Comparison of ENCODE assay signal across 8 cellular contexts in the genomic region with DNA sequence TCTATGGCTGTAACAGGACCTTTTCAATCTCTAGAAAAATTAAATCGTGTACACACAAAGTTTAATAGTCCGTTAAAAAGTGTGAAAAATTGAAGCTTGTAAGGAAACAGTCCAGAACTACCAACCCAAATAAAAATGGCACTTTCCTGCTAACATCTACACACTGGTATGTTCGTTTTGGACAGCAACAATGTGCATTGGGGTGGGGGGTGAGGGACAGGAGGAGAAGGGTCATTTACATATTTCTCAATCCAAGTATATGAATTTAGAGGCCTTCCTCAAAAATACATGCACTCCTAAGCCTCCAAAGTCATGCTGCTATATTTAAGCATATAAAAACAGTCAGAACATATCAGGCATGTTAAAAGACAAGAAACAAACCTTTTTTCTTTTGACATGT. TPM values are rescaled to one million over a fixed set of nuclear protein-coding genes. Genes with fewer than 3 reads are reported as not detected.
A peak's percentile ranks its signal among the peaks of the same experiment; 100 is the strongest.
DNase-seq lines count a peak whose midpoint lies in the region; TF ChIP-seq lines count a peak whose summit lies in the region.

No MANE protein-coding gene starts in this region.

- H3K4me3 Mint-ChIP-seq in IgD-negative memory B cell: peak overlapping the region; percentile 98 to 100 (median 99)

- H3K9me3 Mint-ChIP-seq in IgD-negative memory B cell: no peaks in the 10 kb centered on the region

- H3K36me3 Mint-ChIP-seq in IgD-negative memory B cell: peaks cover 6% of the 10 kb centered on the region

- H3K9me3 ChIP-seq in AG04450 (ENCODE audit: control insufficient read depth, insufficient read depth, low read length) (no peaks in the 10 kb centered on the region; the same call in 1 of the 2 replicates), mammary epithelial cell (replicated peaks; ENCODE audit: insufficient read depth, low read length) (no peaks in the 10 kb centered on the region), mononuclear cell (ENCODE audit: low read depth, low read length) (no peaks in the 10 kb centered on the region)

- dilution Hi-C loops in mammary epithelial cell (cut with HindIII; ENCODE audit: low sequenced_read_pairs): no loop called here

- peaks cover 22 to 32% (median 24%) of the 10 kb centered on the region in 3 donors for H3K4me1 Mint-ChIP-seq in IgD-negative memory B cell

- DNase-seq in AG04450 (ENCODE audit: low read depth, low spot score) (no peak), mammary epithelial cell (no peak), 8988T (no peak), superior temporal gyrus (ENCODE audit: extremely low spot score) (no peak), NCI-H345 (lab: John Stamatoyannopoulos, UW) (no peak), D341Med (ENCODE audit: low spot score) (no peak)

- BruUV-seq in mammary epithelial cell (replicated peaks; lab: Mats Ljungman, UMichigan): no TSS peak

- H3K4me3 ChIP-seq in AG04450 (ENCODE audit: low read depth, low read length) (peak overlapping the region; percentile 98), mammary epithelial cell (replicated peaks in 1 of 3; ENCODE audit: insufficient read depth in 1 of 3, low read depth in 2 of 3, low read length in 3 of 3) (peak overlapping the region; percentile 64 to 99 (median 85)), mononuclear cell (ENCODE audit: low read length) (peak overlapping the region; percentile 100)

- no peak overlapping the region for H2AFZ ChIP-seq in mammary epithelial cell (ENCODE audit: low read depth, low read length)

- no peak for TF ChIP-seq CTCF in AG04450 (IDR thresholded peaks at IDR 0.05; ENCODE audit: low read depth, low read length)
- no peak for TF ChIP-seq CTCF in mammary epithelial cell (conservative IDR thresholded peaks at IDR 0.05 in 1 of 2, IDR thresholded peaks at IDR 0.05 in 1 of 2; ENCODE audit: extremely low read depth in 1 of 2, insufficient read depth in 1 of 2, low read depth in 1 of 2, low read length in 2 of 2)

- peak overlapping the region; percentile 99 for H3K9ac ChIP-seq in mammary epithelial cell (ENCODE audit: insufficient read depth, low read length)

- no peaks in the 10 kb centered on the region for H3K27me3 ChIP-seq in AG04450 (ENCODE audit: control insufficient read depth, insufficient read depth, low read length)
- H3K27me3 ChIP-seq in mammary epithelial cell (ENCODE audit: insufficient read depth, low read length): no peaks in the 10 kb centered on the region
- H3K27me3 ChIP-seq in mononuclear cell (ENCODE audit: insufficient read depth, low read length): no peaks in the 10 kb centered on the region

- peak overlapping the region; percentile 76 to 99 (median 98) for H3K27ac Mint-ChIP-seq in IgD-negative memory B cell

- WGBS in mammary epithelial cell (ENCODE audit: low coverage, missing lambda C conversion rate): 4% methylated on average over 3 of the region's 3 CpGs

- peak overlapping the region; percentile 94 for H3K4me2 ChIP-seq in mammary epithelial cell (ENCODE audit: insufficient read depth, low read depth, low read length)

- intact Hi-C loops in mammary epithelial cell (cut with micrococcal nuclease): loop anchor here (10.0 kb wide), 1 partner anchor 396 kb away; no protein-coding TSS in a partner anchor

- POLR2A ChIA-PET in AG04450 (lab: Yijun Ruan, JAX): no interaction called here

- H3K27ac ChIP-seq in AG04450 (ENCODE audit: low read depth, low read length) (no peak overlapping the region), mammary epithelial cell (ENCODE audit: insufficient read depth, low read depth, low read length) (peak overlapping the region; percentile 99)

- in situ Hi-C loops in mammary epithelial cell (cut with MboI; ENCODE audit: low sequenced_read_pairs in 2 of 2): no loop called here

- H3K27me3 Mint-ChIP-seq in IgD-negative memory B cell: no peaks in the 10 kb centered on the region

- H3K36me3 ChIP-seq in mammary epithelial cell (ENCODE audit: insufficient read depth, low read length): peaks cover 16% of the 10 kb centered on the region

- H3K4me1 ChIP-seq in mammary epithelial cell (ENCODE audit: insufficient read depth, low read length) (peaks cover 18% of the 10 kb centered on the region), mononuclear cell (ENCODE audit: insufficient read depth, low read length) (peaks cover 45% of the 10 kb centered on the region)

- CTCF ChIA-PET in AG04450 (lab: Charles Lee): interaction anchor here (1.5 to 2.9 kb wide), 2 partner anchors 11 to 22 kb away, joined by 5 to 36 read pairs; no protein-coding TSS in a partner anchor
- CTCF ChIA-PET in mammary epithelial cell (lab: Charles Lee; ENCODE audit: low non-redundant PET): interaction anchor here (0.5 kb wide), 1 partner anchor 10 kb away, joined by 3 read pairs; no protein-coding TSS in a partner anchor

- peaks cover 35% of the 10 kb centered on the region for H4K20me1 ChIP-seq in mammary epithelial cell (ENCODE audit: insufficient read depth, low read length)

- H3K79me2 ChIP-seq in mammary epithelial cell (ENCODE audit: insufficient read depth, low read length): peaks cover 75% of the 10 kb centered on the region

RNA-seq across cellular contexts. Expression of gene PPP1R15B, which starts 2.5 kb away (rescaled TPM):
- polyA plus RNA-seq in AG04450 (2011; rRNA removed): 25.4 and 28.4 TPM in 2 replicates
- 40.7 and 41.5 TPM in 2 replicates for polyA minus RNA-seq in AG04450 (2011; rRNA and poly(A)+ RNA removed)
- polyA plus RNA-seq in IgD-negative memory B cell: 24.4 TPM
- total RNA-seq in mammary epithelial cell: 10 to 100 TPM; 33.4 to 37.5 TPM
- 20.1 TPM for polyA plus RNA-seq in mammary epithelial cell
- 41.7 TPM for polyA minus RNA-seq in mammary epithelial cell
- 206 TPM for total RNA-seq in mononuclear cell

RNA-seq across cellular contexts. Expression of gene PLEKHA6, which starts 49.4 kb away (rescaled TPM):
- polyA plus RNA-seq in AG04450 (2011; rRNA removed): 6.8 and 7.7 TPM in 2 replicates
- 6.6 and 6.9 TPM in 2 replicates for polyA minus RNA-seq in AG04450 (2011; rRNA and poly(A)+ RNA removed)
- polyA plus RNA-seq in IgD-negative memory B cell: 0.11 TPM
- 10 to 100 TPM in 1 of 2 donors, 1 to 10 TPM in 1; 4.8 to 11.8 TPM for total RNA-seq in mammary epithelial cell
- polyA plus RNA-seq in mammary epithelial cell: 7.4 TPM
- 11.8 TPM for polyA minus RNA-seq in mammary epithelial cell
- total RNA-seq in mononuclear cell: under 0.01 TPM
